In genomic region chr19:49085868-49086232, GRCh38 we compare ENCODE assay signal across 8 cellular contexts. TPM values are rescaled to one million over a fixed set of nuclear protein-coding genes. Genes with fewer than 3 reads are reported as not detected.
DNase-seq lines count a peak whose midpoint lies in the region; ATAC-seq and TF ChIP-seq lines count a peak whose summit lies in the region.

No MANE protein-coding gene starts in this region.

- TF ChIP-seq CTCF in fibroblast of pulmonary artery (IDR thresholded peaks at IDR 0.05; ENCODE audit: low read length, missing control alignments), result no peak

- H3K27me3 ChIP-seq in SJSA1 (replicated peaks) (no peaks in the 10 kb centered on the region), rectal smooth muscle tissue (ENCODE audit: control insufficient read depth, insufficient read depth, low read length) (no peaks in the 10 kb centered on the region)

- no peaks in the 10 kb centered on the region for H3K9me3 ChIP-seq in SJSA1 (replicated peaks)

- no peak for DNase-seq in SJSA1 (ENCODE audit: low read depth in 1 of 2, low spot score in 2 of 2)
- no peak for DNase-seq in fibroblast of pulmonary artery (ENCODE audit: low read depth)
- no peak for DNase-seq in UCSD-AML1 (lab: John Stamatoyannopoulos, UW; ENCODE audit: unreplicated experiment)
- DNase-seq in GM19238 (ENCODE audit: insufficient read length, low spot score), result no peak
- DNase-seq in midbrain (lab: John Stamatoyannopoulos, UW), result no peak

- peak overlapping the region; percentile 54 for H3K9ac ChIP-seq in rectal smooth muscle tissue (ENCODE audit: low read length)

- H3K4me3 ChIP-seq in GM08714 (ENCODE audit: low read length) (peak overlapping the region; percentile 93), SJSA1 (peak overlapping the region; percentile 81), fibroblast of pulmonary artery (replicated peaks; ENCODE audit: low read depth, low read length) (peak overlapping the region; percentile 98), rectal smooth muscle tissue (ENCODE audit: low read length) (peak overlapping the region; percentile 82)

- H3K27ac ChIP-seq in SJSA1, result peak overlapping the region; percentile 53
- H3K27ac ChIP-seq in rectal smooth muscle tissue (ENCODE audit: low read depth, low read length), result peak overlapping the region; percentile 84

- H3K36me3 ChIP-seq in SJSA1 (peaks cover 51% of the 10 kb centered on the region), rectal smooth muscle tissue (ENCODE audit: control insufficient read depth, insufficient read depth, low read length) (peaks cover 17% of the 10 kb centered on the region)

- H3K4me1 ChIP-seq in SJSA1 (replicated peaks) (peaks cover 15% of the 10 kb centered on the region), rectal smooth muscle tissue (ENCODE audit: control insufficient read depth, insufficient read depth, low read length) (peaks cover 12% of the 10 kb centered on the region)

- ATAC-seq in HG03039 (IDR thresholded peaks at IDR 0.05; ENCODE audit: unreplicated experiment), result no peak

RNA-seq across cellular contexts. Expression of gene SNRNP70, which starts 0.6 kb away (rescaled TPM):
- 151 and 188 TPM in 2 replicates for total RNA-seq in SJSA1 (2014; rRNA removed; shearing (Covaris generic))

RNA-seq across cellular contexts. Expression of gene KCNA7, which starts 13.4 kb away (rescaled TPM):
- not detected in 2 replicates for total RNA-seq in SJSA1 (2014; rRNA removed; shearing (Covaris generic))

RNA-seq across cellular contexts. Expression of gene NTF4, which starts 21.2 kb away (rescaled TPM):
- not detected in 2 replicates for total RNA-seq in SJSA1 (2014; rRNA removed; shearing (Covaris generic))

RNA-seq across cellular contexts. Expression of gene CGB7, which starts 28.3 kb away (rescaled TPM):
- 0.08 TPM in 1 of 2 replicates, not detected in the other for total RNA-seq in SJSA1 (2014; rRNA removed; shearing (Covaris generic))

RNA-seq across cellular contexts. Expression of gene LIN7B, which starts 28.3 kb away (rescaled TPM):
- total RNA-seq in SJSA1 (2014; rRNA removed; shearing (Covaris generic)), result 15.9 and 21.6 TPM in 2 replicates
